In the genomic region with DNA sequence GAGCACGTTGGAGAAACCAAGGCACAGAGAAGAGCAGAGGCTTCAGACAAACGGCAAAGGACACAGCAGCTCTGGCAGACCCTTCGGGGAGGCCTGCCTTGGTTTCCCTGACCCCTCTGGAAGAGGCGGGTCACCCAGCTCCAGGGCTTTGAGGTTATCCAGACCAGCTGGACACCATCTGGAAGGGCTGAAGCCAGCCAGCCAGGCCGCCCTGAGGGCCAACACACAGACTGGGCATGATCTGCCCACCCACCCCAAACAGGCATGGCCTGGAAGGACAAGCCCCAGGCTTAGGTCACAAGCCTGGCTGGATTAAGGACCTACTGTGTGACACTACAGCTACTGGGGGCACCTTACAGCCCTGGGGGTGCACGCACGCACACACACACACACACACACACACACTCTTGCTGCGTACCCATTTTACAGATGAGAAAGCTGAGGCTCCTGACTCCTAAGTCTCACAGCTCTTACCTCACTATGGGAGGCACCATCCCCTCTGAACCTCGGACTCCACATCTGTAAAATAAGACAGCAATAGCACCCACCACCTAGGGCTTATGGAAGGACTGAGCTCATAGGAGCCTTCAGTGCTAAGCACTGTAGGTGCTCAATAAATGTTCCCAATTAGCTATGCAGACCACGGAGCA, we compare ENCODE assay signal across 15 cellular contexts. TPM values are rescaled to one million over a fixed set of nuclear protein-coding genes. Genes with fewer than 3 reads are reported as not detected.
A peak's percentile ranks its signal among the peaks of the same experiment; 100 is the strongest.
DNase-seq lines count a peak whose midpoint lies in the region; ATAC-seq and TF ChIP-seq lines count a peak whose summit lies in the region.
"Had no signal": no experiment of that assay in that cellular context is flagged by ENCODE, and none has a peak within 500 bp of the region (broad histone marks: within the 10 kb centered on the region; RNA-seq: fewer than 3 reads in every experiment).

No MANE protein-coding gene starts in this region.

- H3K14ac ChIP-seq in neuronal stem cell (ENCODE audit: low read length): no peak overlapping the region

- H3K9me3 ChIP-seq in heart left ventricle (no peaks in the 10 kb centered on the region), neuronal stem cell (replicated peaks in 1 of 2; ENCODE audit: control insufficient read depth in 2 of 2, insufficient read depth in 1 of 2, low read depth in 1 of 2, low read length in 2 of 2) (no peaks in the 10 kb centered on the region)

- WGBS in heart left ventricle, 4 donors: 48 to 63% (median 59%) methylated on average over 8 to 10 of the region's 10 CpGs
- whole genome bisulfite sequencing in neuronal stem cell (ENCODE audit: extremely low coverage in 2 of 2, insufficient read length in 2 of 2, insufficient replicate concordance in 1 of 2), 2 donors: no CpG with 5 or more reads among the region's 10 CpGs
- WGBS in urinary bladder: 60% methylated on average over 10 of the region's 10 CpGs

- no peak for TF ChIP-seq POLR2A in heart left ventricle (IDR thresholded peaks at IDR 0.05)

- H3K79me1 ChIP-seq in neuronal stem cell (ENCODE audit: low read depth, low read length): no peaks in the 10 kb centered on the region

- H3K27ac ChIP-seq in heart left ventricle (peak overlapping the region; percentile 75 to 97 (median 90)), neuronal stem cell (replicated peaks; ENCODE audit: low read length) (no peak overlapping the region), urinary bladder (ENCODE audit: low read depth) (peak overlapping the region; percentile 83)

- H2BK5ac ChIP-seq in neuronal stem cell (ENCODE audit: low read length): no peak overlapping the region

- intact Hi-C loops in heart left ventricle (cut with DNase I) (loop anchor here in 2 of 10 donors (2.0 to 5.0 kb wide), 2 partner anchors 27 to 33 kb away; no protein-coding TSS in a partner anchor), Right ventricle myocardium inferior (cut with DNase I) (loop anchor here (2.0 kb wide), 1 partner anchor 31 kb away; no protein-coding TSS in a partner anchor)

- H3K36me3 ChIP-seq in heart left ventricle (no peaks in the 10 kb centered on the region), neuronal stem cell (replicated peaks in 1 of 2; ENCODE audit: control insufficient read depth in 2 of 2, insufficient read depth in 2 of 2, low read length in 2 of 2) (no peaks in the 10 kb centered on the region), urinary bladder (ENCODE audit: insufficient read depth) (no peaks in the 10 kb centered on the region)

- H2AFZ ChIP-seq in neuronal stem cell (ENCODE audit: low read length): peak overlapping the region; percentile 88

- peak overlapping the region; percentile 41 for H3K18ac ChIP-seq in neuronal stem cell (ENCODE audit: low read length)

- H3K9ac ChIP-seq in neuronal stem cell (ENCODE audit: low read depth, low read length, poor library complexity): no peak overlapping the region

- ATAC-seq in heart left ventricle (no peak), Right ventricle myocardium inferior (no peak), GM18517 (IDR thresholded peaks at IDR 0.05; ENCODE audit: unreplicated experiment) (no peak)

- peak overlapping the region; percentile 69 for H2BK15ac ChIP-seq in neuronal stem cell (ENCODE audit: low read length)

- no peak for TF ChIP-seq CTCF in heart left ventricle (IDR thresholded peaks at IDR 0.05)

- no peak overlapping the region for H2BK12ac ChIP-seq in neuronal stem cell (ENCODE audit: low read length)

- H3K4ac ChIP-seq in neuronal stem cell (ENCODE audit: low read length): no peak overlapping the region

- H3K27me3 ChIP-seq in heart left ventricle (no peaks in the 10 kb centered on the region), neuronal stem cell (ENCODE audit: control insufficient read depth in 3 of 3, insufficient read depth in 3 of 3, low read depth in 1 of 3, low read length in 3 of 3) (no peaks in the 10 kb centered on the region)

- H4K8ac ChIP-seq in neuronal stem cell (ENCODE audit: low read depth, low read length): no peak overlapping the region

- no peak overlapping the region for H3K4me2 ChIP-seq in neuronal stem cell (ENCODE audit: insufficient read depth, low read length, poor library complexity, severe bottlenecking)

- peaks cover 39 to 100% (median 94%) of the 10 kb centered on the region in 12 donors for H3K4me1 ChIP-seq in heart left ventricle
- H3K4me1 ChIP-seq in neuronal stem cell (ENCODE audit: control insufficient read depth in 2 of 2, insufficient read depth in 1 of 2, low read depth in 1 of 2, low read length in 2 of 2): peaks cover 50 to 81% of the 10 kb centered on the region in 2 donors
- peaks cover 1% of the 10 kb centered on the region for H3K4me1 ChIP-seq in urinary bladder (ENCODE audit: insufficient read depth)

- peak overlapping the region; percentile 44 for H2AK5ac ChIP-seq in neuronal stem cell (ENCODE audit: low read depth, low read length)

- H2BK120ac ChIP-seq in neuronal stem cell (ENCODE audit: low read depth, low read length): no peak overlapping the region

- DNase-seq in heart left ventricle (no peak), Right ventricle myocardium inferior (ENCODE audit: missing footprints) (no peak), fibroblast of gingiva (ENCODE audit: low read depth) (peak; percentile 37), neuronal stem cell (ENCODE audit: low spot score) (no peak), DMS114 treated with DMSO at 0.1 percent for 48 hours (lab: John Stamatoyannopoulos, UW; ENCODE audit: unreplicated experiment) (no peak)
- DNase-seq in stimulated activated CD4-positive, alpha-beta T cell treated with anti-CD3 and anti-CD28 coated beads, Interleukin-4, amount 100 ng/mL, for 24 hours: no peak
- DNase-seq: activated CD4-positive, alpha-beta T cell treated with anti-CD3 and anti-CD28 coated beads for 48 hours; activated naive CD4-positive, alpha-beta T cell treated with Interleukin-2 at 50 U/mL for 16 hours; effector memory CD4-positive, alpha-beta T cell; NCI-H510A treated with DMSO at 0.1 percent for 48 hours had no signal

- H3K23ac ChIP-seq in neuronal stem cell (ENCODE audit: low read depth, low read length, poor library complexity): peak overlapping the region; percentile 32

- H4K91ac ChIP-seq in neuronal stem cell (ENCODE audit: low read depth, low read length, poor library complexity): no peak overlapping the region

- H3K4me3 ChIP-seq in heart left ventricle (peak overlapping the region in 8 of 12 donors; percentile 15 to 46 (median 30)), neuronal stem cell (ENCODE audit: low read length in 2 of 2) (peak overlapping the region in 1 of 2 donors; percentile 34), urinary bladder (ENCODE audit: low read depth, low read length) (no peak overlapping the region)

RNA-seq across cellular contexts. Expression of gene PLXND1, which starts 10.8 kb away (rescaled TPM):
- total RNA-seq in heart left ventricle (100 to 1,000 TPM in 2 of 9 donors, 10 to 100 TPM in 7; 40.8 to 218 (median 64.9) TPM), Right ventricle myocardium inferior (66.3 TPM), urinary bladder (126 TPM)
- polyA plus RNA-seq in heart left ventricle (10 to 100 TPM; 66.4 to 67.3 TPM), urinary bladder (70.3 TPM)
- polyA plus RNA-seq in neuronal stem cell (2013, experiment 1 of 2): 43.7 TPM
- polyA plus RNA-seq in neuronal stem cell (2013, experiment 2 of 2): 41.8 TPM

RNA-seq across cellular contexts. Expression of gene H1-8, which starts 52.7 kb away (rescaled TPM):
- total RNA-seq in heart left ventricle (not detected), Right ventricle myocardium inferior (not detected), urinary bladder (not detected)
- polyA plus RNA-seq in heart left ventricle (not detected), urinary bladder (not detected)
- polyA plus RNA-seq in neuronal stem cell (2013, experiment 1 of 2): not detected
- not detected for polyA plus RNA-seq in neuronal stem cell (2013, experiment 2 of 2)
- total RNA-seq: G401, H4, renal cortical epithelial cell had no signal
